8 cellular contexts compared by ENCODE assay signal in genomic region chr18:77130229-77131099, GRCh38. TPM values are rescaled to one million over a fixed set of nuclear protein-coding genes. Genes with fewer than 3 reads are reported as not detected.
DNase-seq lines count a peak whose midpoint lies in the region; TF ChIP-seq lines count a peak whose summit lies in the region.

No MANE protein-coding gene starts in this region.

- no peak for TF ChIP-seq POLR2A in esophagus squamous epithelium (IDR thresholded peaks at IDR 0.05)

- H3K36me3 ChIP-seq in esophagus squamous epithelium: no peaks in the 10 kb centered on the region

- H3K4me1 ChIP-seq in esophagus squamous epithelium: peaks cover 30 to 88% (median 36%) of the 10 kb centered on the region in 3 donors

- H3K9me3 ChIP-seq in esophagus squamous epithelium: no peaks in the 10 kb centered on the region

- H3K27me3 ChIP-seq in esophagus squamous epithelium: peaks cover 0 to 15% (median 0%) of the 10 kb centered on the region in 4 donors

- intact Hi-C loops in esophagus squamous epithelium (cut with DNase I): loop anchor here (10.0 kb wide), 2 partner anchors 66 to 126 kb away; no protein-coding TSS in a partner anchor

- H3K27ac ChIP-seq in VCaP (peak overlapping the region; percentile 94), esophagus squamous epithelium (peak overlapping the region; percentile 92 to 95 (median 94)), skin epidermis (peak overlapping the region in 19 of 21 experiments; percentile 88 to 98 (median 95))

- TF ChIP-seq CTCF in HFF-Myc (IDR thresholded peaks at IDR 0.05; ENCODE audit: low read depth, low read length, missing control alignments): no peak
- no peak for TF ChIP-seq CTCF in VCaP (conservative IDR thresholded peaks at IDR 0.05)
- TF ChIP-seq CTCF in esophagus squamous epithelium (IDR thresholded peaks at IDR 0.05): no peak

- WGBS in esophagus squamous epithelium, 2 donors: 43 to 57% methylated on average over 24 to 25 of the region's 27 CpGs

- H3K4me3 ChIP-seq in HFF-Myc (replicated peaks; ENCODE audit: low read depth, low read length) (peak overlapping the region; percentile 54), esophagus squamous epithelium (peak overlapping the region; percentile 66 to 94 (median 82)), skin epidermis (peak overlapping the region; percentile 59 to 92 (median 80))

- no peak for DNase-seq in HFF-Myc (ENCODE audit: extremely low read depth, low read depth)
- DNase-seq in esophagus squamous epithelium (lab: John Stamatoyannopoulos, UW): no peak
- DNase-seq in amniotic stem cell (lab: John Stamatoyannopoulos, UW): no peak
- no peak for DNase-seq in Kasumi-1 (lab: John Stamatoyannopoulos, UW)
- no peak for DNase-seq in H4 (ENCODE audit: low spot score)
- no peak for DNase-seq in anterior cingulate cortex (lab: John Stamatoyannopoulos, UW)

RNA-seq across cellular contexts. Expression of gene MBP, which starts 2.1 kb away (rescaled TPM):
- 10 to 100 TPM; 21.9 to 38.9 (median 25.2) TPM for total RNA-seq in esophagus squamous epithelium
- total RNA-seq in H4 (2014; rRNA removed; shearing (Covaris generic)): 0.35 TPM in 1 of 2 replicates, not detected in the other

Comparison
In these comparisons a context has a peak if more than half of its experiments do, and no peak if none do; other contexts are left out.
1. RNA of gene MBP, which starts 2.1 kb away (total RNA-seq): 21.9 to 38.9 TPM in esophagus squamous epithelium; 0.35 TPM in H4; every median in the first group is over 10 times any median in the second.
2. Peak in every context shown above with its lines, with median percentiles within 50 percentile points of each other: H3K4me3 ChIP-seq and H3K27ac ChIP-seq.